ENCODE assay signal across 12 cellular contexts in genomic region chr7:26157520-26158105, GRCh38. TPM values are rescaled to one million over a fixed set of nuclear protein-coding genes. Genes with fewer than 3 reads are reported as not detected.
DNase-seq lines count a peak whose midpoint lies in the region; ATAC-seq, FAIRE-seq and TF ChIP-seq lines count a peak whose summit lies in the region.
"Had no signal": no experiment of that assay in that cellular context is flagged by ENCODE, and none has a peak within 500 bp of the region (broad histone marks: within the 10 kb centered on the region; RNA-seq: fewer than 3 reads in every experiment).

No MANE protein-coding gene starts in this region.

- H3K4me3 Mint-ChIP-seq in activated T-cell treated with anti-CD3 and anti-CD28 coated beads, Interleukin-2, amount 50 U/mL, for 4 hours: peak overlapping the region; percentile 33
- H3K4me3 Mint-ChIP-seq in stimulated activated effector memory CD8-positive, alpha-beta T cell treated with anti-CD3 and anti-CD28 coated beads, Interleukin-12 subunit alpha, Interleukin-12 subunit beta, amount 100 ng/mL, for 72 hours: peak overlapping the region; percentile 98

- TF ChIP-seq RAD21 in GM12878 (IDR thresholded peaks at IDR 0.05; ENCODE audit: insufficient read depth, low read depth, low read length): no peak

- no peaks in the 10 kb centered on the region for H3K27me3 Mint-ChIP-seq in activated T-cell treated with anti-CD3 and anti-CD28 coated beads, Interleukin-2, amount 50 U/mL, for 4 hours (ENCODE audit: low read depth)

- no peak for TF ChIP-seq EP300 in GM12878 (IDR thresholded peaks at IDR 0.05; ENCODE audit: borderline replicate concordance in 1 of 2, control insufficient read depth in 1 of 2, low read depth in 2 of 2, low read length in 2 of 2)

- 75% methylated on average over 4 of the region's 4 CpGs for WGBS in GM12878 (ENCODE audit: insufficient coverage, insufficient replicate concordance, low lambda C conversion rate, missing lambda C conversion rate)

- no peak for DNase-seq in activated T-cell treated with anti-CD3 and anti-CD28 coated beads, Interleukin-2, amount 50 U/mL, for 4 hours
- DNase-seq in activated T-cell treated with anti-CD3 and anti-CD28 coated beads for 4 hours: no peak
- peak; percentile 21 for DNase-seq in NAMALWA (ENCODE audit: low spot score)
- no peak for DNase-seq in GM12878 (ENCODE audit: low read depth, low spot score)
- DNase-seq in stimulated activated effector memory CD8-positive, alpha-beta T cell treated with anti-CD3 and anti-CD28 coated beads, Interleukin-12 subunit alpha, Interleukin-12 subunit beta, amount 100 ng/mL, for 72 hours (ENCODE audit: low spot score in 2 of 2): no peak
- no peak for DNase-seq in coronary artery (ENCODE audit: low spot score)
- no peak for DNase-seq in KG1 (lab: John Stamatoyannopoulos, UW)
- no peak for DNase-seq in RKO (ENCODE audit: low spot score)
- DNase-seq: adrenal gland, cortex of kidney, NCI-H1694, NCI-H774 had no signal

- H3K4me1 ChIP-seq in GM12878 (ENCODE audit: control insufficient read depth, insufficient read depth, low read length): peaks cover 43% of the 10 kb centered on the region

- intact Hi-C loops in GM12878 (cut with micrococcal nuclease; ENCODE audit: unreplicated experiment): loop anchor here (2.0 to 5.0 kb wide), 2 partner anchors 31 to 190 kb away; no protein-coding TSS in a partner anchor

- SMC1A ChIA-PET in GM12878 (lab: Charles Lee; ENCODE audit: uncharacterized antibody, unreplicated experiment): interaction anchor here (1.0 to 9.3 kb wide), 13 partner anchors 9 to 510 kb away, joined by 3 to 198 read pairs (median 4); partner anchors contain the start of genes CBX3 and HNRNPA2B1

- no peaks in the 10 kb centered on the region for H3K9me3 ChIP-seq in GM12878 (replicated peaks; ENCODE audit: control insufficient read depth, insufficient read depth, low read length)
- H3K9me3 ChIP-seq: adrenal gland had no signal

- H3K27ac ChIP-seq in GM12878 (ENCODE audit: control insufficient read depth, insufficient read depth) (peak overlapping the region; percentile 88), coronary artery (no peak overlapping the region)
- H3K27ac ChIP-seq: adrenal gland had no signal

- no peak for ATAC-seq in activated T-cell treated with anti-CD3 and anti-CD28 coated beads, Interleukin-2, amount 50 U/mL, for 4 hours
- ATAC-seq in GM12878: no peak
- no peak for ATAC-seq in stimulated activated effector memory CD8-positive, alpha-beta T cell treated with anti-CD3 and anti-CD28 coated beads, Interleukin-12 subunit alpha, Interleukin-12 subunit beta, amount 100 ng/mL, for 72 hours

- POLR2A ChIA-PET in GM12878 (lab: Charles Lee): interaction anchor here (0.7 to 10.1 kb wide), 7 partner anchors 9 to 73 kb away, joined by 3 to 206 read pairs (median 3); partner anchors contain the start of genes CBX3 and HNRNPA2B1

- no peaks in the 10 kb centered on the region for H3K9me3 Mint-ChIP-seq in activated T-cell treated with anti-CD3 and anti-CD28 coated beads, Interleukin-2, amount 50 U/mL, for 4 hours
- no peaks in the 10 kb centered on the region for H3K9me3 Mint-ChIP-seq in stimulated activated effector memory CD8-positive, alpha-beta T cell treated with anti-CD3 and anti-CD28 coated beads, Interleukin-12 subunit alpha, Interleukin-12 subunit beta, amount 100 ng/mL, for 72 hours

- in situ Hi-C loops in GM12878 (cut with MboI): no loop called here

- peaks cover 17% of the 10 kb centered on the region for H3K36me3 Mint-ChIP-seq in activated T-cell treated with anti-CD3 and anti-CD28 coated beads, Interleukin-2, amount 50 U/mL, for 4 hours (ENCODE audit: insufficient read depth)
- peaks cover 41% of the 10 kb centered on the region for H3K36me3 Mint-ChIP-seq in stimulated activated effector memory CD8-positive, alpha-beta T cell treated with anti-CD3 and anti-CD28 coated beads, Interleukin-12 subunit alpha, Interleukin-12 subunit beta, amount 100 ng/mL, for 72 hours

- H3K27me3 ChIP-seq in GM12878 (replicated peaks in 1 of 2; ENCODE audit: control insufficient read depth in 2 of 2, insufficient read depth in 2 of 2, low read length in 1 of 2): no peaks in the 10 kb centered on the region

- no peaks in the 10 kb centered on the region; a peak in 1 of 4 replicates for H3K36me3 ChIP-seq in GM12878 (ENCODE audit: control insufficient read depth in 2 of 2, insufficient read depth in 2 of 2, low read length in 1 of 2)
- H3K36me3 ChIP-seq: adrenal gland had no signal

- peaks cover 93% of the 10 kb centered on the region for H3K79me2 ChIP-seq in GM12878 (ENCODE audit: control insufficient read depth, insufficient read depth, low read length)

- peaks cover 81% of the 10 kb centered on the region for H3K4me1 Mint-ChIP-seq in activated T-cell treated with anti-CD3 and anti-CD28 coated beads, Interleukin-2, amount 50 U/mL, for 4 hours (ENCODE audit: low read depth)
- H3K4me1 Mint-ChIP-seq in stimulated activated effector memory CD8-positive, alpha-beta T cell treated with anti-CD3 and anti-CD28 coated beads, Interleukin-12 subunit alpha, Interleukin-12 subunit beta, amount 100 ng/mL, for 72 hours: peaks cover 72% of the 10 kb centered on the region

- BruUV-seq in GM12878 (replicated peaks; lab: Mats Ljungman, UMichigan): no TSS peak

- RAD21 ChIA-PET in GM12878 (lab: Charles Lee; ENCODE audit: unreplicated experiment): interaction anchor here (0.8 to 9.0 kb wide), 6 partner anchors 9 to 265 kb away, joined by 3 to 164 read pairs (median 3); partner anchors contain the start of genes CBX3 and HNRNPA2B1

- FAIRE-seq in GM12878 (lab: Jason Lieb, UNC): no peak

- H3K4me2 ChIP-seq in GM12878 (ENCODE audit: control insufficient read depth, insufficient read depth): peak overlapping the region; percentile 98

- peak overlapping the region; percentile 70 for H3K9ac ChIP-seq in GM12878 (ENCODE audit: control insufficient read depth, insufficient read depth, low read length)

- TF ChIP-seq POLR2A in GM12878 (IDR thresholded peaks at IDR 0.05; ENCODE audit: low read depth, low read length): no peak

- H3K4me3 ChIP-seq in GM12878 (peak overlapping the region; percentile 55), coronary artery (no peak overlapping the region)
- H3K4me3 ChIP-seq: adrenal gland had no signal

- no peaks in the 10 kb centered on the region; the same call in 1 of the 2 replicates for H4K20me1 ChIP-seq in GM12878 (ENCODE audit: control insufficient read depth, insufficient read depth)

- CTCF ChIA-PET in GM12878 (lab: Yijun Ruan, JAX): interaction anchor here (0.7 to 5.6 kb wide), 12 partner anchors 9 to 212 kb away, joined by 3 to 104 read pairs (median 4); partner anchors contain the start of genes HNRNPA2B1 and SNX10

- TF ChIP-seq CTCF in GM12878 (IDR thresholded peaks at IDR 0.05 in 2 of 3, conservative IDR thresholded peaks at IDR 0.05 in 1 of 3; ENCODE audit: control insufficient read depth in 2 of 3, extremely low read depth in 1 of 3, insufficient read depth in 1 of 3, low read depth in 3 of 3, low read length in 3 of 3): no peak
- no peak for TF ChIP-seq CTCF in coronary artery (IDR thresholded peaks at IDR 0.05)

- H2AFZ ChIP-seq in GM12878 (ENCODE audit: control insufficient read depth, low read depth, low read length): no peak overlapping the region

- peak overlapping the region; percentile 72 for H3K27ac Mint-ChIP-seq in stimulated activated effector memory CD8-positive, alpha-beta T cell treated with anti-CD3 and anti-CD28 coated beads, Interleukin-12 subunit alpha, Interleukin-12 subunit beta, amount 100 ng/mL, for 72 hours

RNA-seq across cellular contexts. Expression of gene NFE2L3, which starts 5.6 kb away (rescaled TPM):
- total RNA-seq in activated T-cell treated with anti-CD3 and anti-CD28 coated beads, Interleukin-2, amount 50 U/mL, for 4 hours: 10 to 100 TPM; 34.1 to 53.7 (median 46.5) TPM
- 31.0 and 35.3 TPM in 2 replicates for total RNA-seq in GM12878 (2013; cell fraction: nucleolus; rRNA removed)
- total RNA-seq in GM12878 (2014; rRNA removed): 17.2 and 17.4 TPM in 2 replicates
- total RNA-seq in GM12878 (2014; rRNA removed; fragmentation: Illumina TruSeq; extraction: Trizol): 21.0 and 21.2 TPM in 2 replicates
- 14.5 and 15.7 TPM in 2 replicates for total RNA-seq in GM12878 (2021)
- polyA plus RNA-seq in GM12878 (2011; ENCODE audit: low read depth): 4.8 TPM
- polyA plus RNA-seq in GM12878 (2011; rRNA removed): 34.9 and 45.3 TPM in 2 replicates
- polyA plus RNA-seq in GM12878 (2011; cell fraction: cytosol; rRNA removed): 11.7 and 17.7 TPM in 2 replicates
- 14.0 and 14.4 TPM in 2 replicates for polyA plus RNA-seq in GM12878 (2011; cell fraction: nucleus; rRNA removed)
- 6.8 and 11.8 TPM in 2 replicates for polyA plus RNA-seq in GM12878 (2012)
- polyA plus RNA-seq in GM12878 (2014; fragmentation: Illumina TruSeq; extraction: Trizol): 21.6 and 24.9 TPM in 2 replicates
- 1 to 10 TPM; 4.9 to 8.9 TPM for polyA plus RNA-seq in GM12878 (2014; fragmentation: Nextera tagmentation; extraction: Ambion mirVana)
- polyA plus RNA-seq in GM12878 (2014; rRNA removed): 10.2 and 11.5 TPM in 2 replicates
- 1 to 10 TPM; 4.4 to 6.8 TPM for polyA plus RNA-seq in GM12878 (2016; fragmentation: Nextera tagmentation; extraction: Ambion mirVana)
- 20.6 and 35.0 TPM in 2 replicates for polyA minus RNA-seq in GM12878 (2011; rRNA and poly(A)+ RNA removed)
- 11.5 and 11.9 TPM in 2 replicates for polyA minus RNA-seq in GM12878 (2011; cell fraction: cytosol; rRNA and poly(A)+ RNA removed)
- polyA minus RNA-seq in GM12878 (2011; cell fraction: nucleus; rRNA and poly(A)+ RNA removed): 11.0 and 12.6 TPM in 2 replicates

RNA-seq across cellular contexts. Expression of gene HNRNPA2B1, which starts 42.9 kb away (rescaled TPM):
- 100 to 1,000 TPM; 912 to 975 (median 924) TPM for total RNA-seq in activated T-cell treated with anti-CD3 and anti-CD28 coated beads, Interleukin-2, amount 50 U/mL, for 4 hours
- total RNA-seq in GM12878 (2013; cell fraction: nucleolus; rRNA removed): 404 and 419 TPM in 2 replicates
- total RNA-seq in GM12878 (2014; rRNA removed) (295 and 319 TPM in 2 replicates), GM12878 (2014; rRNA removed; fragmentation: Illumina TruSeq; extraction: Trizol) (603 and 632 TPM in 2 replicates), GM12878 (2021) (699 and 740 TPM in 2 replicates)
- polyA plus RNA-seq in GM12878 (2011; ENCODE audit: low read depth): 532 TPM
- polyA plus RNA-seq in GM12878 (2011; rRNA removed) (721 and 1,149 TPM in 2 replicates), GM12878 (2014; fragmentation: Illumina TruSeq; extraction: Trizol) (1,357 and 1,719 TPM in 2 replicates), GM12878 (2014; fragmentation: Nextera tagmentation; extraction: Ambion mirVana) (1,000 to 10,000 TPM in 1 of 2 experiments, 100 to 1,000 TPM in 1; 726 to 1,124 TPM), GM12878 (2014; rRNA removed) (1,063 and 1,240 TPM in 2 replicates), GM12878 (2016; fragmentation: Nextera tagmentation; extraction: Ambion mirVana) (1,000 to 10,000 TPM; 1,359 to 1,396 TPM)
- polyA plus RNA-seq in GM12878 (2011; cell fraction: cytosol; rRNA removed): 265 and 307 TPM in 2 replicates
- 577 and 864 TPM in 2 replicates for polyA plus RNA-seq in GM12878 (2011; cell fraction: nucleus; rRNA removed)
- polyA plus RNA-seq in GM12878 (2012): 686 TPM in 2 replicates
- polyA minus RNA-seq in GM12878 (2011; rRNA and poly(A)+ RNA removed): 198 and 212 TPM in 2 replicates
- polyA minus RNA-seq in GM12878 (2011; cell fraction: cytosol; rRNA and poly(A)+ RNA removed): 167 and 191 TPM in 2 replicates
- 133 and 235 TPM in 2 replicates for polyA minus RNA-seq in GM12878 (2011; cell fraction: nucleus; rRNA and poly(A)+ RNA removed)

RNA-seq across cellular contexts. Expression of gene CBX3, which starts 43.9 kb away (rescaled TPM):
- total RNA-seq in activated T-cell treated with anti-CD3 and anti-CD28 coated beads, Interleukin-2, amount 50 U/mL, for 4 hours: 100 to 1,000 TPM; 246 to 278 (median 267) TPM
- total RNA-seq in GM12878 (2013; cell fraction: nucleolus; rRNA removed): 188 TPM in 2 replicates
- 153 and 181 TPM in 2 replicates for total RNA-seq in GM12878 (2014; rRNA removed)
- 303 and 305 TPM in 2 replicates for total RNA-seq in GM12878 (2014; rRNA removed; fragmentation: Illumina TruSeq; extraction: Trizol)
- 194 and 201 TPM in 2 replicates for total RNA-seq in GM12878 (2021)
- 71.4 TPM for polyA plus RNA-seq in GM12878 (2011; ENCODE audit: low read depth)
- polyA plus RNA-seq in GM12878 (2011; rRNA removed): 238 and 407 TPM in 2 replicates
- 70.7 and 72.5 TPM in 2 replicates for polyA plus RNA-seq in GM12878 (2011; cell fraction: cytosol; rRNA removed)
- polyA plus RNA-seq in GM12878 (2011; cell fraction: nucleus; rRNA removed): 112 and 122 TPM in 2 replicates
- 150 and 167 TPM in 2 replicates for polyA plus RNA-seq in GM12878 (2012)
- 307 and 369 TPM in 2 replicates for polyA plus RNA-seq in GM12878 (2014; fragmentation: Illumina TruSeq; extraction: Trizol)
- polyA plus RNA-seq in GM12878 (2014; fragmentation: Nextera tagmentation; extraction: Ambion mirVana): 100 to 1,000 TPM; 205 to 247 TPM
- 191 and 239 TPM in 2 replicates for polyA plus RNA-seq in GM12878 (2014; rRNA removed)
- polyA plus RNA-seq in GM12878 (2016; fragmentation: Nextera tagmentation; extraction: Ambion mirVana): 100 to 1,000 TPM; 205 to 212 TPM
- polyA minus RNA-seq in GM12878 (2011; rRNA and poly(A)+ RNA removed): 44.8 and 66.0 TPM in 2 replicates
- 27.1 and 39.7 TPM in 2 replicates for polyA minus RNA-seq in GM12878 (2011; cell fraction: cytosol; rRNA and poly(A)+ RNA removed)
- 83.8 and 123 TPM in 2 replicates for polyA minus RNA-seq in GM12878 (2011; cell fraction: nucleus; rRNA and poly(A)+ RNA removed)
